28 cellular contexts compared by ENCODE assay signal in the genomic region with DNA sequence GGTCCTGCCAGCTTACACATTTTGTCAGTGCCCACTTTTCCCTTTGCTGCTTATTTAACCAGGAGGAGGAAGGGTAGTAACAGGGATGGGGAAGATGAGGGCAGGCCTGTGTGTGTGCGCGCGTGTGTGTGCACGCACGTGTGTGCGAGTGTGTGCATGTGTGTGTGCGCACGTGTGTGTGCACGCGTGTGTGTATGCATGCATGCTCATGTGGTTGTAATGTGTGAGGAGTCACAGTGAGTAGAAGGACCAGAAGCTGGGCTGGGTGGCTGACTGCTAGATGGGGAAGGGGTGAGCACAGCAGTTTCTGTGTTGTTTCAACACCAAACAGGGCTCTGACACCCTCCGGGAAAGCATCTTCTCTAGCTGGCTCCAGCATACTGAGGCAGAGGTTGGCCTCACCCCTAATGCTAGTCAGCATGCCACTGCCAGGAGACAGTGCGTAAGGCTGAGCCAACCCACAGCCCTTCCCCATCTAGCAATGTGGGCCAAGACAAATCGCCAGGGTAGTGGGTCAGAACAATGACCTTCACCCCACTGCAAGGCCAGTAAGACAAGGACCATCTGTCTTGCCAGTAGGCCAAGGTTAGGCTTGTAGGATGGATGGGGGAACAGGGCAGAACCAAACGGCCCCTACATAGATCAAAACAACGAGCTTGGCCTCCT.
"Had no signal": no experiment of that assay in that cellular context is flagged by ENCODE, and none has a peak within 500 bp of the region (broad histone marks: within the 10 kb centered on the region; RNA-seq: fewer than 3 reads in every experiment).

No MANE protein-coding gene starts in this region.

- H3K27me3 ChIP-seq: brain microvascular endothelial cell had no signal

- ATAC-seq: activated CD4-positive, alpha-beta T cell treated with anti-CD3 and anti-CD28 coated beads for 36 hours; activated CD8-positive, alpha-beta memory T cell treated with anti-CD3 and anti-CD28 coated beads, Interleukin-2, amount 10 ng/mL, durations not matched to agents 7 days and 5 days; activated CD8-positive, alpha-beta T cell treated with anti-CD3 and anti-CD28 coated beads, Interleukin-2, amount 10 ng/mL, durations not matched to agents 7 days and 5 days; effector memory CD8-positive, alpha-beta T cell had no signal

- H3K27ac ChIP-seq: brain microvascular endothelial cell, epithelial cell of prostate had no signal

- FAIRE-seq: astrocyte, bronchial epithelial cell, colon, endothelial cell of umbilical vein, frontal cortex had no signal

- DNase-seq: activated CD4-positive, alpha-beta memory T cell treated with anti-CD3 and anti-CD28 coated beads for 36 hours; activated CD4-positive, alpha-beta T cell treated with anti-CD3 and anti-CD28 coated beads for 36 hours; activated CD4-positive, alpha-beta T cell treated with anti-CD3 and anti-CD28 coated beads, Interleukin-2, amount 10 ng/mL, durations not matched to agents 24 days and 14 days; activated CD4-positive, CD25-positive, alpha-beta regulatory T cell; activated CD4-positive, CD25-positive, alpha-beta regulatory T cell treated with anti-CD3 and anti-CD28 coated beads, Interleukin-2, amount 50 U/mL, for 72 hours; activated CD8-positive, alpha-beta memory T cell treated with anti-CD3 and anti-CD28 coated beads, Interleukin-2, amount 10 ng/mL, durations not matched to agents 7 days and 5 days; activated CD8-positive, alpha-beta memory T cell treated with anti-CD3 and anti-CD28 coated beads, Interleukin-2, amount 50 U/mL, for 4 hours; activated CD8-positive, alpha-beta T cell treated with anti-CD3 and anti-CD28 coated beads, Interleukin-2, amount 10 ng/mL, durations not matched to agents 7 days and 5 days; activated effector memory CD4-positive, alpha-beta T cell treated with anti-CD3 and anti-CD28 coated beads, Interleukin-2, amount 50 U/mL, for 16 hours; activated naive CD4-positive, alpha-beta T cell treated with anti-CD3 and anti-CD28 coated beads, Interleukin-2, amount 10 ng/mL, durations not matched to agents 7 days and 5 days; activated T-cell treated with anti-CD3 and anti-CD28 coated beads, Interleukin-2, amount 50 U/mL, for 1 hour; activated T-cell treated with anti-CD3 and anti-CD28 coated beads, Interleukin-2, amount 50 U/mL, for 48 hours; amniotic stem cell; anterior cingulate cortex; brain microvascular endothelial cell; caudate nucleus; cortex of kidney; dermis blood vessel endothelial cell; effector CD4-positive, alpha-beta T cell; effector memory CD8-positive, alpha-beta T cell; foreskin fibroblast; T-helper 2 cell had no signal

- H3K36me3 ChIP-seq: brain microvascular endothelial cell had no signal
